In genomic region chr4:118557298-118557851, GRCh38 we compare ENCODE assay signal across 10 cellular contexts.
DNase-seq lines count a peak whose midpoint lies in the region; ATAC-seq and TF ChIP-seq lines count a peak whose summit lies in the region.
"Had no signal": no experiment of that assay in that cellular context is flagged by ENCODE, and none has a peak within 500 bp of the region (broad histone marks: within the 10 kb centered on the region; RNA-seq: fewer than 3 reads in every experiment).

No MANE protein-coding gene starts in this region.

- peak; percentile 40 for DNase-seq in G401 (ENCODE audit: low spot score)
- peak; percentile 85 for DNase-seq in M059J (ENCODE audit: low read depth)
- DNase-seq in T1000 (lab: John Stamatoyannopoulos, UW), result peak; percentile 25
- DNase-seq in islet precursor cell, result peak; percentile 86
- no peak for DNase-seq in WERI-Rb-1
- DNase-seq in left lobe of liver (ENCODE audit: low spot score), result no peak
- DNase-seq in stimulated activated effector memory CD8-positive, alpha-beta T cell treated with anti-CD3 and anti-CD28 coated beads, Interleukin-12 subunit alpha, Interleukin-12 subunit beta, amount 100 ng/mL, for 72 hours (ENCODE audit: low spot score in 2 of 2), result no peak
- DNase-seq: activated naive CD8-positive, alpha-beta T cell treated with anti-CD3 and anti-CD28 coated beads for 36 hours; upper lobe of right lung had no signal

- in situ Hi-C loops in G401 (cut with HindIII; ENCODE audit: low sequenced_read_pairs), result no loop called here

- ATAC-seq in GM18502 (IDR thresholded peaks at IDR 0.05; ENCODE audit: poor library complexity, unreplicated experiment) (no peak), left lobe of liver (no peak)
- ATAC-seq in stimulated activated effector memory CD8-positive, alpha-beta T cell treated with anti-CD3 and anti-CD28 coated beads, Interleukin-12 subunit alpha, Interleukin-12 subunit beta, amount 100 ng/mL, for 72 hours, result no peak
- ATAC-seq: upper lobe of right lung had no signal

- H3K9me3 ChIP-seq in WERI-Rb-1 (ENCODE audit: severe bottlenecking), result no peaks in the 10 kb centered on the region
- H3K9me3 ChIP-seq: upper lobe of right lung had no signal

- no peaks in the 10 kb centered on the region for H3K36me3 Mint-ChIP-seq in stimulated activated effector memory CD8-positive, alpha-beta T cell treated with anti-CD3 and anti-CD28 coated beads, Interleukin-12 subunit alpha, Interleukin-12 subunit beta, amount 100 ng/mL, for 72 hours
- H3K36me3 Mint-ChIP-seq: activated naive CD8-positive, alpha-beta T cell treated with anti-CD3 and anti-CD28 coated beads for 36 hours had no signal

- no peaks in the 10 kb centered on the region for H3K4me1 Mint-ChIP-seq in stimulated activated effector memory CD8-positive, alpha-beta T cell treated with anti-CD3 and anti-CD28 coated beads, Interleukin-12 subunit alpha, Interleukin-12 subunit beta, amount 100 ng/mL, for 72 hours

- TF ChIP-seq CTCF in WERI-Rb-1 (IDR thresholded peaks at IDR 0.05; ENCODE audit: low read depth, low read length), result no peak

- no peaks in the 10 kb centered on the region for H3K36me3 ChIP-seq in WERI-Rb-1
- H3K36me3 ChIP-seq: upper lobe of right lung had no signal

- no peak overlapping the region for H3K4me3 Mint-ChIP-seq in stimulated activated effector memory CD8-positive, alpha-beta T cell treated with anti-CD3 and anti-CD28 coated beads, Interleukin-12 subunit alpha, Interleukin-12 subunit beta, amount 100 ng/mL, for 72 hours
- H3K4me3 Mint-ChIP-seq: activated naive CD8-positive, alpha-beta T cell treated with anti-CD3 and anti-CD28 coated beads for 36 hours had no signal

- H3K4me3 ChIP-seq in WERI-Rb-1 (ENCODE audit: low read depth, low read length), result no peak overlapping the region
- H3K4me3 ChIP-seq: upper lobe of right lung had no signal

- no peaks in the 10 kb centered on the region for H3K27me3 ChIP-seq in WERI-Rb-1 (ENCODE audit: insufficient read depth, low read depth, severe bottlenecking)
- H3K27me3 ChIP-seq: upper lobe of right lung had no signal

- H3K27ac ChIP-seq in WERI-Rb-1, result no peak overlapping the region
- H3K27ac ChIP-seq: upper lobe of right lung had no signal

- no peak overlapping the region for H3K27ac Mint-ChIP-seq in stimulated activated effector memory CD8-positive, alpha-beta T cell treated with anti-CD3 and anti-CD28 coated beads, Interleukin-12 subunit alpha, Interleukin-12 subunit beta, amount 100 ng/mL, for 72 hours
- H3K27ac Mint-ChIP-seq: activated naive CD8-positive, alpha-beta T cell treated with anti-CD3 and anti-CD28 coated beads for 36 hours had no signal

- no peaks in the 10 kb centered on the region for H3K9me3 Mint-ChIP-seq in stimulated activated effector memory CD8-positive, alpha-beta T cell treated with anti-CD3 and anti-CD28 coated beads, Interleukin-12 subunit alpha, Interleukin-12 subunit beta, amount 100 ng/mL, for 72 hours
- H3K9me3 Mint-ChIP-seq: activated naive CD8-positive, alpha-beta T cell treated with anti-CD3 and anti-CD28 coated beads for 36 hours had no signal

Comparison
In these comparisons a context has a peak if more than half of its experiments do, and no peak if none do; other contexts are left out.
1. DNase-seq: peak in G401 (single experiment), M059J (single experiment), T1000 (single experiment) and islet precursor cell (single experiment); none in WERI-Rb-1 (single experiment), left lobe of liver (single experiment) and stimulated activated effector memory CD8-positive, alpha-beta T cell treated with anti-CD3 and anti-CD28 coated beads, Interleukin-12 subunit alpha, Interleukin-12 subunit beta, amount 100 ng/mL, for 72 hours (0 of 2).